Comparison of ENCODE assay signal across 1 cellular context in the genomic region with DNA sequence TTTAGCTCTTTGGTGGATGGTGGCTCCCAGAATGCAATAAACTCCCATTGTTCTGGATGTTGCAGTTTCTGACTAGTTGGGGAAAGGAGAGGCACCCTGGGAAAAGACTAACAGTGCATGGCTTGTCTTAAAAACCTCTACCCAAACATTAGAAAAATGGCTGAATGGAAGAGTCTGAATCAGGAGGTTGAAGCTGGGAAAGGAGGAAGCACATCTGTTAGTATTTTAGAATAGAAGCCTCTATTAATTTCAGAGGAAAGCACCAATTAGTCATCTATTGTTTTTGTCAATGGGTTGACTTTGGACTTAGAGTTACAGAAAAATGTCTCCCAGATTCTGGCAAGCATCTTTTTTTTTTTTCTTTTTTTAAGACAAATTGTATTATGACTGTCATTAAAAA.
TF ChIP-seq lines count a peak whose summit lies in the region.

No MANE protein-coding gene starts in this region.

TF ChIP-seq in GM23338, 12 proteins besides CTCF, POLR2A, EP300 and RAD21 (continued from another document):
- TF ChIP-seq, protein P1, sequence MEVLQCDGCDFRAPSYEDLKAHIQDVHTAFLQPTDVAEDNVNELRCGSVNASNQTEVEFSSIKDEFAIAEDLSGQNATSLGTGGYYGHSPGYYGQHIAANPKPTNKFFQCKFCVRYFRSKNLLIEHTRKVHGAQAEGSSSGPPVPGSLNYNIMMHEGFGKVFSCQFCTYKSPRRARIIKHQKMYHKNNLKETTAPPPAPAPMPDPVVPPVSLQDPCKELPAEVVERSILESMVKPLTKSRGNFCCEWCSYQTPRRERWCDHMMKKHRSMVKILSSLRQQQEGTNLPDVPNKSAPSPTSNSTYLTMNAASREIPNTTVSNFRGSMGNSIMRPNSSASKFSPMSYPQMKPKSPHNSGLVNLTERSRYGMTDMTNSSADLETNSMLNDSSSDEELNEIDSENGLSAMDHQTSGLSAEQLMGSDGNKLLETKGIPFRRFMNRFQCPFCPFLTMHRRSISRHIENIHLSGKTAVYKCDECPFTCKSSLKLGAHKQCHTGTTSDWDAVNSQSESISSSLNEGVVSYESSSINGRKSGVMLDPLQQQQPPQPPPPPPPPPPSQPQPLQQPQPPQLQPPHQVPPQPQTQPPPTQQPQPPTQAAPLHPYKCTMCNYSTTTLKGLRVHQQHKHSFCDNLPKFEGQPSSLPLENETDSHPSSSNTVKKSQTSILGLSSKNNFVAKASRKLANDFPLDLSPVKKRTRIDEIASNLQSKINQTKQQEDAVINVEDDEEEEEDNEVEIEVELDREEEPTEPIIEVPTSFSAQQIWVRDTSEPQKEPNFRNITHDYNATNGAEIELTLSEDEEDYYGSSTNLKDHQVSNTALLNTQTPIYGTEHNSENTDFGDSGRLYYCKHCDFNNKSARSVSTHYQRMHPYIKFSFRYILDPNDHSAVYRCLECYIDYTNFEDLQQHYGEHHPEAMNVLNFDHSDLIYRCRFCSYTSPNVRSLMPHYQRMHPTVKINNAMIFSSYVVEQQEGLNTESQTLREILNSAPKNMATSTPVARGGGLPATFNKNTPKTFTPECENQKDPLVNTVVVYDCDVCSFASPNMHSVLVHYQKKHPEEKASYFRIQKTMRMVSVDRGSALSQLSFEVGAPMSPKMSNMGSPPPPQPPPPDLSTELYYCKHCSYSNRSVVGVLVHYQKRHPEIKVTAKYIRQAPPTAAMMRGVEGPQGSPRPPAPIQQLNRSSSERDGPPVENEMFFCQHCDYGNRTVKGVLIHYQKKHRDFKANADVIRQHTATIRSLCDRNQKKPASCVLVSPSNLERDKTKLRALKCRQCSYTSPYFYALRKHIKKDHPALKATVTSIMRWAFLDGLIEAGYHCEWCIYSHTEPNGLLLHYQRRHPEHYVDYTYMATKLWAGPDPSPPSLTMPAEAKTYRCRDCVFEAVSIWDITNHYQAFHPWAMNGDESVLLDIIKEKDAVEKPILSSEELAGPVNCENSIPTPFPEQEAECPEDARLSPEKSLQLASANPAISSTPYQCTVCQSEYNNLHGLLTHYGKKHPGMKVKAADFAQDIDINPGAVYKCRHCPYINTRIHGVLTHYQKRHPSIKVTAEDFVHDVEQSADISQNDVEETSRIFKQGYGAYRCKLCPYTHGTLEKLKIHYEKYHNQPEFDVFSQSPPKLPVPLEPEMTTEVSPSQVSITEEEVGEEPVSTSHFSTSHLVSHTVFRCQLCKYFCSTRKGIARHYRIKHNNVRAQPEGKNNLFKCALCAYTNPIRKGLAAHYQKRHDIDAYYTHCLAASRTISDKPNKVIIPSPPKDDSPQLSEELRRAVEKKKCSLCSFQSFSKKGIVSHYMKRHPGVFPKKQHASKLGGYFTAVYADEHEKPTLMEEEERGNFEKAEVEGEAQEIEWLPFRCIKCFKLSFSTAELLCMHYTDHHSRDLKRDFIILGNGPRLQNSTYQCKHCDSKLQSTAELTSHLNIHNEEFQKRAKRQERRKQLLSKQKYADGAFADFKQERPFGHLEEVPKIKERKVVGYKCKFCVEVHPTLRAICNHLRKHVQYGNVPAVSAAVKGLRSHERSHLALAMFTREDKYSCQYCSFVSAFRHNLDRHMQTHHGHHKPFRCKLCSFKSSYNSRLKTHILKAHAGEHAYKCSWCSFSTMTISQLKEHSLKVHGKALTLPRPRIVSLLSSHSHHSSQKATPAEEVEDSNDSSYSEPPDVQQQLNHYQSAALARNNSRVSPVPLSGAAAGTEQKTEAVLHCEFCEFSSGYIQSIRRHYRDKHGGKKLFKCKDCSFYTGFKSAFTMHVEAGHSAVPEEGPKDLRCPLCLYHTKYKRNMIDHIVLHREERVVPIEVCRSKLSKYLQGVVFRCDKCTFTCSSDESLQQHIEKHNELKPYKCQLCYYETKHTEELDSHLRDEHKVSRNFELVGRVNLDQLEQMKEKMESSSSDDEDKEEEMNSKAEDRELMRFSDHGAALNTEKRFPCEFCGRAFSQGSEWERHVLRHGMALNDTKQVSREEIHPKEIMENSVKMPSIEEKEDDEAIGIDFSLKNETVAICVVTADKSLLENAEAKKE (CRISPR knock-in tag; IDR thresholded peaks at IDR 0.05), result no peak
TF ChIP-seq in GM23338: peak in this region for 0.
